12 cellular contexts compared by ENCODE assay signal in genomic region chr5:176342766-176343458, GRCh38.
"Had no signal": no experiment of that assay in that cellular context is flagged by ENCODE, and none has a peak within 500 bp of the region (broad histone marks: within the 10 kb centered on the region; RNA-seq: fewer than 3 reads in every experiment).

No MANE protein-coding gene starts in this region.

- H3K27me3 ChIP-seq: breast epithelium, esophagus muscularis mucosa, sigmoid colon, upper lobe of left lung had no signal

- H3K9me3 Mint-ChIP-seq: activated naive CD4-positive, alpha-beta T cell treated with anti-CD3 and anti-CD28 coated beads, Interleukin-2, amount 50 U/mL, for 72 hours; nephron progenitor cell; stimulated activated naive CD8-positive, alpha-beta T cell treated with anti-CD3 and anti-CD28 coated beads, Interleukin-15, Interleukin-2, amounts not matched to agents 100 ng/mL and 50 ng/mL, for 24 hours had no signal

- ATAC-seq: activated CD8-positive, alpha-beta memory T cell treated with anti-CD3 and anti-CD28 coated beads, Interleukin-2, amount 10 ng/mL, durations not matched to agents 7 days and 5 days; activated naive CD4-positive, alpha-beta T cell treated with anti-CD3 and anti-CD28 coated beads, Interleukin-2, amount 50 U/mL, for 72 hours had no signal

- DNase-seq: activated CD4-positive, alpha-beta T cell treated with anti-CD3 and anti-CD28 coated beads, Interleukin-2, amount 50 U/mL, for 4 hours; activated CD4-positive, CD25-positive, alpha-beta regulatory T cell treated with anti-CD3 and anti-CD28 coated beads, Interleukin-2, amount 50 U/mL, for 72 hours; activated CD8-positive, alpha-beta memory T cell treated with anti-CD3 and anti-CD28 coated beads, Interleukin-2, amount 10 ng/mL, durations not matched to agents 7 days and 5 days; aorta; glutamatergic neuron; nephron progenitor cell; sigmoid colon; upper lobe of left lung had no signal

- H3K27ac ChIP-seq: breast epithelium, upper lobe of left lung had no signal

- H3K4me3 ChIP-seq: breast epithelium, esophagus muscularis mucosa, sigmoid colon, upper lobe of left lung had no signal

- H3K27me3 Mint-ChIP-seq: activated CD8-positive, alpha-beta memory T cell treated with anti-CD3 and anti-CD28 coated beads, Interleukin-2, amount 10 ng/mL, durations not matched to agents 7 days and 5 days; stimulated activated naive CD8-positive, alpha-beta T cell treated with anti-CD3 and anti-CD28 coated beads, Interleukin-15, Interleukin-2, amounts not matched to agents 100 ng/mL and 50 ng/mL, for 24 hours had no signal

- H3K4me1 Mint-ChIP-seq: activated CD8-positive, alpha-beta memory T cell treated with anti-CD3 and anti-CD28 coated beads, Interleukin-2, amount 10 ng/mL, durations not matched to agents 7 days and 5 days; nephron progenitor cell had no signal

- H3K9me3 ChIP-seq: breast epithelium, esophagus muscularis mucosa, sigmoid colon, upper lobe of left lung had no signal

- H3K4me1 ChIP-seq: breast epithelium, sigmoid colon, upper lobe of left lung had no signal

- H3K4me3 Mint-ChIP-seq: activated CD8-positive, alpha-beta memory T cell treated with anti-CD3 and anti-CD28 coated beads, Interleukin-2, amount 10 ng/mL, durations not matched to agents 7 days and 5 days; nephron progenitor cell; stimulated activated naive CD8-positive, alpha-beta T cell treated with anti-CD3 and anti-CD28 coated beads, Interleukin-15, Interleukin-2, amounts not matched to agents 100 ng/mL and 50 ng/mL, for 24 hours had no signal

- H3K36me3 ChIP-seq: breast epithelium had no signal

- H3K27ac Mint-ChIP-seq: activated CD8-positive, alpha-beta memory T cell treated with anti-CD3 and anti-CD28 coated beads, Interleukin-2, amount 10 ng/mL, durations not matched to agents 7 days and 5 days; activated naive CD4-positive, alpha-beta T cell treated with anti-CD3 and anti-CD28 coated beads, Interleukin-2, amount 50 U/mL, for 72 hours; stimulated activated naive CD8-positive, alpha-beta T cell treated with anti-CD3 and anti-CD28 coated beads, Interleukin-15, Interleukin-2, amounts not matched to agents 100 ng/mL and 50 ng/mL, for 24 hours had no signal
